Comparison of ENCODE assay signal across 13 cellular contexts in genomic region chr2:238440331-238440730, GRCh38. TPM values are rescaled to one million over a fixed set of nuclear protein-coding genes. Genes with fewer than 3 reads are reported as not detected.
A peak's percentile ranks its signal among the peaks of the same experiment; 100 is the strongest.
DNase-seq lines count a peak whose midpoint lies in the region; ATAC-seq and TF ChIP-seq lines count a peak whose summit lies in the region.
"Had no signal": no experiment of that assay in that cellular context is flagged by ENCODE, and none has a peak within 500 bp of the region (broad histone marks: within the 10 kb centered on the region; RNA-seq: fewer than 3 reads in every experiment).

No MANE protein-coding gene starts in this region.

- no peak overlapping the region for H3K4me3 ChIP-seq in RWPE2 (ENCODE audit: severe bottlenecking)
- peak overlapping the region; percentile 18 for H3K4me3 ChIP-seq in effector memory CD4-positive, alpha-beta T cell (ENCODE audit: insufficient read depth, low read depth, low read length, poor library complexity, severe bottlenecking)
- H3K4me3 ChIP-seq: gastrocnemius medialis had no signal

- H3K9me3 Mint-ChIP-seq in activated CD4-positive, alpha-beta T cell treated with anti-CD3 and anti-CD28 coated beads, Interleukin-2, amount 10 ng/mL, durations not matched to agents 24 days and 14 days = no peaks in the 10 kb centered on the region
- H3K9me3 Mint-ChIP-seq in progenitor cell of endocrine pancreas (ENCODE audit: low read depth) = no peaks in the 10 kb centered on the region
- H3K9me3 Mint-ChIP-seq: activated naive CD8-positive, alpha-beta T cell treated with anti-CD3 and anti-CD28 coated beads, Interleukin-2, amount 10 ng/mL, durations not matched to agents 7 days and 5 days; neural crest cell had no signal

- no peaks in the 10 kb centered on the region for H3K27me3 Mint-ChIP-seq in activated CD4-positive, alpha-beta T cell treated with anti-CD3 and anti-CD28 coated beads, Interleukin-2, amount 10 ng/mL, durations not matched to agents 24 days and 14 days
- no peaks in the 10 kb centered on the region for H3K27me3 Mint-ChIP-seq in progenitor cell of endocrine pancreas
- H3K27me3 Mint-ChIP-seq: activated naive CD8-positive, alpha-beta T cell treated with anti-CD3 and anti-CD28 coated beads, Interleukin-2, amount 10 ng/mL, durations not matched to agents 7 days and 5 days had no signal

- H3K36me3 ChIP-seq in RWPE2 (ENCODE audit: low read depth) = peaks cover 96% of the 10 kb centered on the region
- H3K36me3 ChIP-seq in effector memory CD4-positive, alpha-beta T cell (ENCODE audit: control insufficient read depth, insufficient read depth, low read length) = peaks cover 21% of the 10 kb centered on the region

- H3K4me3 Mint-ChIP-seq in activated CD4-positive, alpha-beta T cell treated with anti-CD3 and anti-CD28 coated beads, Interleukin-2, amount 10 ng/mL, durations not matched to agents 24 days and 14 days = no peak overlapping the region
- H3K4me3 Mint-ChIP-seq in progenitor cell of endocrine pancreas (ENCODE audit: low read depth) = no peak overlapping the region
- H3K4me3 Mint-ChIP-seq: activated naive CD8-positive, alpha-beta T cell treated with anti-CD3 and anti-CD28 coated beads, Interleukin-2, amount 10 ng/mL, durations not matched to agents 7 days and 5 days; neural crest cell had no signal

- H3K27ac Mint-ChIP-seq in activated CD4-positive, alpha-beta T cell treated with anti-CD3 and anti-CD28 coated beads, Interleukin-2, amount 10 ng/mL, durations not matched to agents 24 days and 14 days = peak overlapping the region; percentile 45
- peak overlapping the region; percentile 16 for H3K27ac Mint-ChIP-seq in progenitor cell of endocrine pancreas
- H3K27ac Mint-ChIP-seq: activated naive CD8-positive, alpha-beta T cell treated with anti-CD3 and anti-CD28 coated beads, Interleukin-2, amount 10 ng/mL, durations not matched to agents 7 days and 5 days had no signal

- no peak for DNase-seq in activated CD4-positive, alpha-beta T cell treated with anti-CD3 and anti-CD28 coated beads, Interleukin-2, amount 10 ng/mL, durations not matched to agents 24 days and 14 days
- no peak for DNase-seq in activated CD4-positive, alpha-beta T cell treated with anti-CD3 and anti-CD28 coated beads, Interleukin-2, amount 50 U/mL, for 48 hours
- no peak for DNase-seq in RWPE2 (ENCODE audit: low spot score)
- DNase-seq in effector memory CD4-positive, alpha-beta T cell = no peak
- DNase-seq in progenitor cell of endocrine pancreas (ENCODE audit: low spot score, unreplicated experiment) = no peak
- no peak for DNase-seq in left lobe of liver (ENCODE audit: low spot score)
- DNase-seq in SKM-1 (lab: John Stamatoyannopoulos, UW; ENCODE audit: unreplicated experiment) = no peak
- DNase-seq: activated CD4-positive, alpha-beta T cell treated with anti-CD3 and anti-CD28 coated beads for 48 hours; activated naive CD8-positive, alpha-beta T cell treated with anti-CD3 and anti-CD28 coated beads, Interleukin-2, amount 10 ng/mL, durations not matched to agents 7 days and 5 days; small intestine had no signal

- H3K9me3 ChIP-seq in RWPE2 (ENCODE audit: severe bottlenecking) = no peaks in the 10 kb centered on the region
- H3K9me3 ChIP-seq in effector memory CD4-positive, alpha-beta T cell (ENCODE audit: control insufficient read depth, low read length) = no peaks in the 10 kb centered on the region
- H3K9me3 ChIP-seq: gastrocnemius medialis had no signal

- intact Hi-C loops in activated CD4-positive, alpha-beta T cell treated with anti-CD3 and anti-CD28 coated beads, Interleukin-2, amount 10 ng/mL, durations not matched to agents 24 days and 14 days (cut with micrococcal nuclease) = no loop called here

- ATAC-seq in RWPE2 (ENCODE audit: low read depth) (no peak), left lobe of liver (no peak), esophagus mucosa (no peak)

- H3K27ac ChIP-seq in RWPE2 (ENCODE audit: poor library complexity, severe bottlenecking) = peak overlapping the region; percentile 100
- H3K27ac ChIP-seq in effector memory CD4-positive, alpha-beta T cell (ENCODE audit: insufficient read depth, low read length, poor library complexity, severe bottlenecking) = no peak overlapping the region

- no peaks in the 10 kb centered on the region for H3K27me3 ChIP-seq in RWPE2 (ENCODE audit: insufficient read depth, poor library complexity, severe bottlenecking)
- H3K27me3 ChIP-seq in effector memory CD4-positive, alpha-beta T cell (replicated peaks; ENCODE audit: control insufficient read depth, insufficient read depth, low read length, poor library complexity, severe bottlenecking) = no peaks in the 10 kb centered on the region
- H3K27me3 ChIP-seq: gastrocnemius medialis had no signal

- peaks cover 73% of the 10 kb centered on the region for H3K4me1 ChIP-seq in RWPE2 (ENCODE audit: insufficient read depth, poor library complexity, severe bottlenecking)
- H3K4me1 ChIP-seq in effector memory CD4-positive, alpha-beta T cell (ENCODE audit: control insufficient read depth, insufficient read depth, low read length, poor library complexity, severe bottlenecking) = peaks cover 5% of the 10 kb centered on the region

- H3K4me1 Mint-ChIP-seq in activated CD4-positive, alpha-beta T cell treated with anti-CD3 and anti-CD28 coated beads, Interleukin-2, amount 10 ng/mL, durations not matched to agents 24 days and 14 days = peaks cover 23% of the 10 kb centered on the region
- peaks cover 24% of the 10 kb centered on the region for H3K4me1 Mint-ChIP-seq in progenitor cell of endocrine pancreas (ENCODE audit: low read depth)

- TF ChIP-seq CTCF in RWPE2 (IDR thresholded peaks at IDR 0.05; ENCODE audit: poor library complexity, severe bottlenecking) = no peak
- TF ChIP-seq CTCF in progenitor cell of endocrine pancreas (IDR thresholded peaks at IDR 0.05; ENCODE audit: unreplicated experiment) = no peak

- peaks cover 64% of the 10 kb centered on the region for H3K36me3 Mint-ChIP-seq in activated CD4-positive, alpha-beta T cell treated with anti-CD3 and anti-CD28 coated beads, Interleukin-2, amount 10 ng/mL, durations not matched to agents 24 days and 14 days (ENCODE audit: low read depth)
- peaks cover 17% of the 10 kb centered on the region for H3K36me3 Mint-ChIP-seq in progenitor cell of endocrine pancreas (ENCODE audit: insufficient read depth)

RNA-seq across cellular contexts. Expression of gene ASB1, which starts 13.6 kb away (rescaled TPM):
- total RNA-seq in activated CD4-positive, alpha-beta T cell treated with anti-CD3 and anti-CD28 coated beads, Interleukin-2, amount 10 ng/mL, durations not matched to agents 24 days and 14 days = 33.9 and 34.8 TPM in 2 replicates
- total RNA-seq in progenitor cell of endocrine pancreas (42.3 and 46.8 TPM in 2 replicates), left lobe of liver (10.0 TPM), esophagus mucosa (12.3 TPM)
